ENCODE assay signal across 19 cellular contexts in genomic region chr11:72067266-72067665, GRCh38. TPM values are rescaled to one million over a fixed set of nuclear protein-coding genes. Genes with fewer than 3 reads are reported as not detected.
DNase-seq lines count a peak whose midpoint lies in the region; ATAC-seq and TF ChIP-seq lines count a peak whose summit lies in the region.
"Had no signal": no experiment of that assay in that cellular context is flagged by ENCODE, and none has a peak within 500 bp of the region (broad histone marks: within the 10 kb centered on the region; RNA-seq: fewer than 3 reads in every experiment).

No MANE protein-coding gene starts in this region.

- H3K27ac ChIP-seq in IMR-90 (ENCODE audit: insufficient read depth, low read length) (peak overlapping the region; percentile 31; the same call in 1 of the 2 replicates), caudate nucleus (ENCODE audit: low read depth, low read length) (peak overlapping the region; percentile 60), suprapubic skin (peak overlapping the region; percentile 44)

- H4K5ac ChIP-seq in IMR-90 (ENCODE audit: low read depth, low read length) = peak overlapping the region; percentile 75

- peaks cover 28% of the 10 kb centered on the region for H3K4me1 ChIP-seq in IMR-90 (ENCODE audit: control insufficient read depth, insufficient read depth, low read length)
- peaks cover 58% of the 10 kb centered on the region for H3K4me1 ChIP-seq in suprapubic skin

- H3K14ac ChIP-seq in IMR-90 (replicated peaks; ENCODE audit: low read depth, low read length) = peak overlapping the region; percentile 67; the same call in 1 of the 2 replicates

- H3K9me1 ChIP-seq in IMR-90 (ENCODE audit: insufficient read depth, low read length) = peaks cover 21% of the 10 kb centered on the region

- H3K36me3 ChIP-seq in IMR-90 (ENCODE audit: control insufficient read depth, insufficient read depth, low read length) (no peaks in the 10 kb centered on the region; the same call in 1 of the 2 replicates), suprapubic skin (peaks cover 9% of the 10 kb centered on the region)

- POLR2A ChIA-PET in IMR-90 (lab: Charles Lee; ENCODE audit: unreplicated experiment) = no interaction called here

- peaks cover 4% of the 10 kb centered on the region; the same call in 1 of the 2 replicates for H4K20me1 ChIP-seq in IMR-90 (ENCODE audit: insufficient read depth, low read length)

- TF ChIP-seq POLR2A in IMR-90 (IDR thresholded peaks at IDR 0.05; ENCODE audit: low read depth, low read length) (no peak), suprapubic skin (IDR thresholded peaks at IDR 0.05) (no peak)

- peaks cover 28 to 67% of the 10 kb centered on the region in 2 experiments for H3K79me1 ChIP-seq in IMR-90 (ENCODE audit: low read depth in 1 of 2, low read length in 2 of 2)

- H4K91ac ChIP-seq in IMR-90 (ENCODE audit: insufficient read depth, low read depth, low read length) = peak overlapping the region; percentile 33; the same call in 1 of the 2 replicates

- H3K56ac ChIP-seq in IMR-90 (ENCODE audit: extremely low read depth, insufficient read depth, low read length) = no peak overlapping the region

- TF ChIP-seq EP300 in suprapubic skin (IDR thresholded peaks at IDR 0.05) = no peak

- H3K9ac ChIP-seq in IMR-90 (ENCODE audit: low read depth, low read length) = no peak overlapping the region; the same call in 1 of the 2 replicates

- H3K9me3 ChIP-seq in IMR-90 (ENCODE audit: control insufficient read depth, insufficient read depth, low read length) (no peaks in the 10 kb centered on the region), suprapubic skin (no peaks in the 10 kb centered on the region)
- H3K9me3 ChIP-seq: left lung had no signal

- in situ Hi-C loops in IMR-90 (cut with MboI; ENCODE audit: low sequenced_read_pairs) = no loop called here

- H2AK5ac ChIP-seq in IMR-90 (ENCODE audit: low read depth, low read length) = no peak overlapping the region

- H2BK20ac ChIP-seq in IMR-90 (ENCODE audit: low read depth, low read length) = 0 out of 2 replicates have a peak overlapping the region, but pooled peaks have one; percentile 17

- H2AK9ac ChIP-seq in IMR-90 (replicated peaks; ENCODE audit: low read depth, low read length, poor library complexity) = no peak overlapping the region

- intact Hi-C loops in IMR-90 (cut with micrococcal nuclease) = no loop called here
- intact Hi-C loops in natural killer cell (cut with micrococcal nuclease) = no loop called here
- intact Hi-C loops in posterior vena cava (cut with DNase I) = no loop called here

- 0 out of 3 replicates have a peak overlapping the region, but pooled peaks have one; percentile 29 for H2BK15ac ChIP-seq in IMR-90 (ENCODE audit: low read depth, low read length)

- H3K4me1 Mint-ChIP-seq in natural killer cell = peaks cover 61 to 65% of the 10 kb centered on the region in 2 donors

- H3K4ac ChIP-seq in IMR-90 (ENCODE audit: low read depth, low read length) = peak overlapping the region; percentile 47; the same call in 1 of the 2 replicates

- no peak for DNase-seq in IMR-90
- DNase-seq in caudate nucleus (lab: John Stamatoyannopoulos, UW) = no peak
- DNase-seq in natural killer cell = no peak
- no peak for DNase-seq in suprapubic skin (ENCODE audit: low spot score in 2 of 2)
- DNase-seq in posterior vena cava (ENCODE audit: low spot score) = no peak
- no peak for DNase-seq in KG1 (lab: John Stamatoyannopoulos, UW)
- DNase-seq: activated B cell treated with CpG ODN at 0.5 μM for 24 hours; activated gamma-delta T cell treated with Interleukin-2 at 50 U/mL for 16 hours; CD4-positive, alpha-beta T cell; GOT3; Kasumi-1; left lung; NCI-H1417 treated with DMSO at 0.1 percent for 48 hours; NCI-H226; nephron progenitor cell had no signal

- peak overlapping the region; percentile 18 for H2BK5ac ChIP-seq in IMR-90 (ENCODE audit: low read depth, low read length, poor library complexity, severe bottlenecking)

- dilution Hi-C loops in IMR-90 (cut with HindIII; ENCODE audit: low sequenced_read_pairs, unreplicated experiment) = no loop called here

- H3K4me3 ChIP-seq in IMR-90 (ENCODE audit: insufficient read depth, low read depth, low read length) (no peak overlapping the region), suprapubic skin (no peak overlapping the region)
- H3K4me3 ChIP-seq: left lung had no signal

- peak overlapping the region; percentile 86 to 96 for H3K27ac Mint-ChIP-seq in natural killer cell
- H3K27ac Mint-ChIP-seq: activated B cell treated with CpG ODN at 0.5 μM for 24 hours; CD4-positive, alpha-beta T cell; stimulated activated memory B cell treated with anti-CD40 and anti-IgM and Interleukin-4, amounts not matched to agents 10 μg/mL and 1 μg/mL and 100 μg/mL, for 72 hours had no signal

- TF ChIP-seq CTCF in IMR-90 (conservative IDR thresholded peaks at IDR 0.05; ENCODE audit: low read depth, low read length) (no peak), natural killer cell (IDR thresholded peaks at IDR 0.05) (no peak), suprapubic skin (IDR thresholded peaks at IDR 0.05) (no peak)

- H3K23ac ChIP-seq in IMR-90 (ENCODE audit: low read depth, low read length) = peak overlapping the region; percentile 31; the same call in 1 of the 2 replicates

- H3K9me3 Mint-ChIP-seq in natural killer cell = no peaks in the 10 kb centered on the region
- H3K9me3 Mint-ChIP-seq: activated B cell treated with CpG ODN at 0.5 μM for 24 hours; CD4-positive, alpha-beta T cell; nephron progenitor cell; stimulated activated memory B cell treated with anti-CD40 and anti-IgM and Interleukin-4, amounts not matched to agents 10 μg/mL and 1 μg/mL and 100 μg/mL, for 72 hours had no signal

- H3K27me3 Mint-ChIP-seq in natural killer cell (ENCODE audit: low read depth in 2 of 2) = no peaks in the 10 kb centered on the region
- H3K27me3 Mint-ChIP-seq: activated B cell treated with CpG ODN at 0.5 μM for 24 hours; CD4-positive, alpha-beta T cell; stimulated activated memory B cell treated with anti-CD40 and anti-IgM and Interleukin-4, amounts not matched to agents 10 μg/mL and 1 μg/mL and 100 μg/mL, for 72 hours had no signal

- peak overlapping the region; percentile 83 for H3K4me2 ChIP-seq in IMR-90 (ENCODE audit: low read depth, low read length)

- peak overlapping the region; percentile 57 for H3K4me3 Mint-ChIP-seq in natural killer cell
- H3K4me3 Mint-ChIP-seq: activated B cell treated with CpG ODN at 0.5 μM for 24 hours; CD4-positive, alpha-beta T cell; nephron progenitor cell; stimulated activated memory B cell treated with anti-CD40 and anti-IgM and Interleukin-4, amounts not matched to agents 10 μg/mL and 1 μg/mL and 100 μg/mL, for 72 hours had no signal

- no peak for ATAC-seq in IMR-90 (ENCODE audit: low read depth)
- ATAC-seq in natural killer cell = no peak
- ATAC-seq in GM19467 (IDR thresholded peaks at IDR 0.05; ENCODE audit: unreplicated experiment) = no peak
- ATAC-seq: left lung; stimulated activated memory B cell treated with anti-CD40 and anti-IgM and Interleukin-4, amounts not matched to agents 10 μg/mL and 1 μg/mL and 100 μg/mL, for 72 hours had no signal

- no peaks in the 10 kb centered on the region for H3K27me3 ChIP-seq in IMR-90 (ENCODE audit: control insufficient read depth, insufficient read depth, low read length)
- H3K27me3 ChIP-seq in suprapubic skin = no peaks in the 10 kb centered on the region
- H3K27me3 ChIP-seq: left lung had no signal

- CTCF ChIA-PET in IMR-90 (lab: Yijun Ruan, JAX) = no interaction called here

- no peak for TF ChIP-seq RAD21 in IMR-90 (IDR thresholded peaks at IDR 0.05; ENCODE audit: low read length)

- H4K8ac ChIP-seq in IMR-90 (ENCODE audit: low read depth in 2 of 2, low read length in 2 of 2) = peak overlapping the region in 1 of 2 experiments; percentile 59; a peak in 2 of 4 replicates

- H2BK120ac ChIP-seq in IMR-90 (ENCODE audit: low read depth, low read length) = no peak overlapping the region

- H3K18ac ChIP-seq in IMR-90 (ENCODE audit: low read depth, low read length) = peak overlapping the region; percentile 68; the same call in 1 of the 2 replicates

- H2AFZ ChIP-seq in IMR-90 (replicated peaks; ENCODE audit: low read length, poor library complexity) = no peak overlapping the region

- BruUV-seq in IMR-90 (replicated peaks; lab: Mats Ljungman, UMichigan) = no TSS peak

- no peaks in the 10 kb centered on the region for H3K36me3 Mint-ChIP-seq in natural killer cell

RNA-seq across cellular contexts. Expression of gene NUMA1, which starts 13.1 kb away (rescaled TPM):
- 56.7 and 61.7 TPM in 2 replicates for total RNA-seq in IMR-90 (2012; rRNA removed)
- polyA plus RNA-seq in IMR-90 (2012; rRNA removed) = 97.0 and 107 TPM in 2 replicates
- 29.3 and 55.3 TPM in 2 replicates for polyA plus RNA-seq in IMR-90 (2012; cell fraction: cytosol; rRNA removed)
- polyA plus RNA-seq in IMR-90 (2012; cell fraction: nucleus; rRNA removed; ENCODE audit: low replicate concordance) = 250 and 340 TPM in 2 replicates
- 100 to 1,000 TPM; 261 to 290 (median 262) TPM for total RNA-seq in natural killer cell
- total RNA-seq in suprapubic skin = 100 to 1,000 TPM; 296 to 845 (median 452) TPM
- total RNA-seq in posterior vena cava = 100 to 1,000 TPM; 129 to 143 TPM

RNA-seq across cellular contexts. Expression of gene LRRC51, which starts 13.4 kb away (rescaled TPM):
- total RNA-seq in IMR-90 (2012; rRNA removed) = 4.4 and 5.6 TPM in 2 replicates
- polyA plus RNA-seq in IMR-90 (2012; rRNA removed) = 5.3 and 6.3 TPM in 2 replicates
- polyA plus RNA-seq in IMR-90 (2012; cell fraction: cytosol; rRNA removed) = 3.2 and 6.6 TPM in 2 replicates
- 2.7 and 4.4 TPM in 2 replicates for polyA plus RNA-seq in IMR-90 (2012; cell fraction: nucleus; rRNA removed; ENCODE audit: low replicate concordance)
- 1 to 10 TPM; 2.0 to 3.1 (median 2.5) TPM for total RNA-seq in natural killer cell
- 1 to 10 TPM; 3.7 to 9.9 (median 6.6) TPM for total RNA-seq in suprapubic skin
- 1 to 10 TPM; 6.0 to 6.9 TPM for total RNA-seq in posterior vena cava

RNA-seq across cellular contexts. Expression of gene LAMTOR1, which starts 35.8 kb away (rescaled TPM):
- total RNA-seq in IMR-90 (2012; rRNA removed) (118 and 137 TPM in 2 replicates), natural killer cell (10 to 100 TPM; 55.5 to 62.9 (median 56.2) TPM), suprapubic skin (100 to 1,000 TPM in 2 of 4 donors, 10 to 100 TPM in 2; 64.5 to 111 (median 101) TPM), posterior vena cava (10 to 100 TPM; 63.3 to 73.7 TPM)
- polyA plus RNA-seq in IMR-90 (2012; rRNA removed) = 126 and 131 TPM in 2 replicates
- polyA plus RNA-seq in IMR-90 (2012; cell fraction: cytosol; rRNA removed) = 138 and 178 TPM in 2 replicates
- polyA plus RNA-seq in IMR-90 (2012; cell fraction: nucleus; rRNA removed; ENCODE audit: low replicate concordance) = 55.2 and 81.9 TPM in 2 replicates

RNA-seq across cellular contexts. Expression of gene TOMT, which starts 38.5 kb away (rescaled TPM):
- total RNA-seq in IMR-90 (2012; rRNA removed) (not detected in 2 replicates), natural killer cell (not detected), suprapubic skin (not detected), posterior vena cava (not detected)
- polyA plus RNA-seq in IMR-90 (2012; rRNA removed) = not detected in 2 replicates
- 0.05 TPM in 1 of 2 replicates, not detected in the other for polyA plus RNA-seq in IMR-90 (2012; cell fraction: cytosol; rRNA removed)
- polyA plus RNA-seq in IMR-90 (2012; cell fraction: nucleus; rRNA removed; ENCODE audit: low replicate concordance) = 0.39 and 0.64 TPM in 2 replicates
- total RNA-seq: activated B cell treated with CpG ODN at 0.5 μM for 24 hours; CD4-positive, alpha-beta T cell; Daoy; left lung; T-helper 1 cell treated with Interleukin-12 subunit alpha and Interleukin-12 subunit beta and Interleukin-4 antibody, amounts not matched to agents 30 ng/mL and 1 ng/mL, for 36 hours had no signal

RNA-seq across cellular contexts. Expression of gene ANAPC15, which starts 45.2 kb away (rescaled TPM):
- total RNA-seq in IMR-90 (2012; rRNA removed) = 66.3 and 108 TPM in 2 replicates
- 78.7 and 84.2 TPM in 2 replicates for polyA plus RNA-seq in IMR-90 (2012; rRNA removed)
- 46.5 and 88.3 TPM in 2 replicates for polyA plus RNA-seq in IMR-90 (2012; cell fraction: cytosol; rRNA removed)
- polyA plus RNA-seq in IMR-90 (2012; cell fraction: nucleus; rRNA removed; ENCODE audit: low replicate concordance) = 15.0 and 38.6 TPM in 2 replicates
- 10 to 100 TPM; 22.0 to 38.3 (median 29.7) TPM for total RNA-seq in natural killer cell
- total RNA-seq in suprapubic skin = 10 to 100 TPM; 20.6 to 32.1 (median 25.6) TPM
- total RNA-seq in posterior vena cava = 10 to 100 TPM; 34.6 to 35.8 TPM
